Comparison of ENCODE assay signal across 7 cellular contexts in the genomic region with DNA sequence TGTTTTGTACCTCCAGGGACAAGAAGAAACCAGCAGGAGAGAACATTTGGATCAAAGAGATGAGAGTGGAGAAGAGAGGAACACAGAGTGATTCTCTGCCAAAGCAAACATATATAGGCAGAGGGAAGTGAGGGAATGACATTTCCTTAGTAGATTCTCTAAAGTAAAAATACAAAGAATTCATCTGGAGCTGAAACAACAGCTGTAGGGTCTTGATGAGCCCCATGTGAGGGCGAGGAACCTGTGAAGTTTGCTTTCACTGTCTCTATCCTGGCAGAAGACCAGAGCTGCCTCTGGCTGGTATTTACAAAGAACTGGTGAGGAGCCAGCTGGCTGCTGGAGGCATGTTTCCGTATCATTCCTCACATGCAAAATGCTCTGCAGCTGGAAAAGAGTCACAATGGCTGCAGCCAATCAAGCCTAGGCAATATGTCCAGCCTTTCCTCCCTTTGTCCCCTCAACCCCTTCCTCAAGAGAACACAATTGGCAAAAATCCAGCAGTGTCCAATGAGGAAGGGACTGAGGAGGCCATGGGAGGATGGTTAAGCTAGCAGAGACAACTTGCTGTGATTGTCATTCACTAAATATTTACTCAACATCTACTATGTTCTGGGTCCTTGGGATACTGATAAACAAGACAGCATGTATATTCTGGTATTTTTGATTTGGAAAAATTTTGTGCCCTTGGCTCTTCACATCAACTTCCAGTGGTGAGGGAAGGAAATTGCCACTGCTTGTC.
DNase-seq lines count a peak whose midpoint lies in the region; ATAC-seq, FAIRE-seq and TF ChIP-seq lines count a peak whose summit lies in the region.

No MANE protein-coding gene starts in this region.

- no peak overlapping the region for H3K4me2 ChIP-seq in PC-9

- H3K27ac ChIP-seq in lower lobe of right lung (peak overlapping the region; percentile 61), vagina (peak overlapping the region; percentile 18), PC-9 (no peak overlapping the region)

- DNase-seq in NCI-H2029 treated with DMSO at 0.1 percent for 48 hours (lab: John Stamatoyannopoulos, UW) (peak; percentile 97), bronchial epithelial cell (ENCODE audit: low read depth) (peak; percentile 22), lower lobe of right lung (peak; percentile 54), vagina (ENCODE audit: extremely low spot score in 2 of 2) (no peak), PC-9 (no peak)

- no TSS peak for BruUV-seq in PC-9 (replicated peaks; lab: Mats Ljungman, UMichigan)

- TF ChIP-seq CTCF in bronchial epithelial cell (IDR thresholded peaks at IDR 0.05; ENCODE audit: insufficient read depth, low read length, severe bottlenecking) (no peak), lower lobe of right lung (IDR thresholded peaks at IDR 0.05) (no peak), vagina (IDR thresholded peaks at IDR 0.05) (no peak), PC-9 (conservative IDR thresholded peaks at IDR 0.05) (no peak)

- no peak overlapping the region for H3K4me3 ChIP-seq in bronchial epithelial cell (ENCODE audit: low read depth, low read length)
- no peak overlapping the region for H3K4me3 ChIP-seq in lower lobe of right lung
- no peak overlapping the region for H3K4me3 ChIP-seq in vagina
- no peak overlapping the region for H3K4me3 ChIP-seq in PC-9

- no peaks in the 10 kb centered on the region for H3K79me2 ChIP-seq in PC-9 (ENCODE audit: low read depth)

- H3K27me3 ChIP-seq in bronchial epithelial cell (ENCODE audit: control insufficient read depth, insufficient read depth, low read length), result no peaks in the 10 kb centered on the region
- no peaks in the 10 kb centered on the region for H3K27me3 ChIP-seq in lower lobe of right lung (ENCODE audit: low read depth)
- no peaks in the 10 kb centered on the region for H3K27me3 ChIP-seq in vagina
- no peaks in the 10 kb centered on the region for H3K27me3 ChIP-seq in PC-9 (ENCODE audit: insufficient read depth, low read depth)

- POLR2A ChIA-PET in PC-9 (lab: Charles Lee; ENCODE audit: unreplicated experiment), result no interaction called here

- no peak overlapping the region for H2AFZ ChIP-seq in PC-9

- H3K9me3 ChIP-seq in lower lobe of right lung, result no peaks in the 10 kb centered on the region
- no peaks in the 10 kb centered on the region for H3K9me3 ChIP-seq in vagina
- no peaks in the 10 kb centered on the region; the same call in 1 of the 2 replicates for H3K9me3 ChIP-seq in PC-9 (ENCODE audit: insufficient read depth, low read depth)

- intact Hi-C loops in lower lobe of right lung (cut with DNase I), result no loop called here
- intact Hi-C loops in vagina (cut with DNase I), result no loop called here
- intact Hi-C loops in PC-9 (cut with micrococcal nuclease; ENCODE audit: unreplicated experiment), result no loop called here

- H3K9me2 ChIP-seq in PC-9 (ENCODE audit: insufficient read depth), result no peaks in the 10 kb centered on the region

- no peak for FAIRE-seq in bronchial epithelial cell (lab: Jason Lieb, UNC)

- no peaks in the 10 kb centered on the region for H3F3A ChIP-seq in PC-9 (ENCODE audit: insufficient read depth, low read depth)

- CTCF ChIA-PET in PC-9 (lab: Charles Lee), result no interaction called here

- H4K20me1 ChIP-seq in PC-9 (ENCODE audit: insufficient read depth), result no peaks in the 10 kb centered on the region

- TF ChIP-seq POLR2A in vagina (IDR thresholded peaks at IDR 0.05), result no peak

- no peaks in the 10 kb centered on the region for H3K36me3 ChIP-seq in bronchial epithelial cell (ENCODE audit: control insufficient read depth, insufficient read depth, low read length)
- H3K36me3 ChIP-seq in lower lobe of right lung, result no peaks in the 10 kb centered on the region
- no peaks in the 10 kb centered on the region for H3K36me3 ChIP-seq in vagina
- no peaks in the 10 kb centered on the region for H3K36me3 ChIP-seq in PC-9 (ENCODE audit: low read depth)

- H3K4me1 ChIP-seq in lower lobe of right lung, result peaks cover 19% of the 10 kb centered on the region
- peaks cover 19% of the 10 kb centered on the region for H3K4me1 ChIP-seq in vagina
- H3K4me1 ChIP-seq in PC-9 (replicated peaks; ENCODE audit: insufficient read depth), result no peaks in the 10 kb centered on the region

- ATAC-seq in lower lobe of right lung (peak; percentile 46 to 48), GM19452 (IDR thresholded peaks at IDR 0.05; ENCODE audit: unreplicated experiment) (no peak), GM18519 (IDR thresholded peaks at IDR 0.05; ENCODE audit: low FRiP score, unreplicated experiment) (no peak)

Comparison
In these comparisons a context has a peak if more than half of its experiments do, and no peak if none do; other contexts are left out.
1. DNase-seq: peak in NCI-H2029 treated with DMSO at 0.1 percent for 48 hours (single experiment), bronchial epithelial cell (single experiment) and lower lobe of right lung (single experiment); none in vagina (0 of 2) and PC-9 (0 of 2).
2. ATAC-seq: peak in lower lobe of right lung (2 of 2); none in GM19452 (single experiment) and GM18519 (single experiment).